18 cellular contexts compared by ENCODE assay signal in the genomic region with DNA sequence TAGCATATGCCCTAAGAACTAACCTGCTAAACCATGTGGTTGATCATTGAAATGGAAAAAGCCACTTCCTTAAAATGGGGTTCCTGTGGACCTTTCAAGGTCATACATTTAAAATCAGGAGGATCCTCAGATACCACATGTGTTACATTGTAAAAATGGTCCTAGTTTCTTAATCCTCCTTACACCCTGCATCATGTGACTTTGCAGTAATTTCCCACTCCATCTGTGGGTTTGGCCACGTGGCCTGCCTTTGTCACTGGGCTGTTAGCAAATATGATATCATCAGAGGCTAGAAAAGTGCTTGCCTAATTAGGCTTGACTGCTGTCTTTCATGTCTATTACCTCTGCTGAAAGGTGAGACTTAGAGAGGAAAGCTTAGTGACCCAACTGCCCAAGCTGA.
A peak's percentile ranks its signal among the peaks of the same experiment; 100 is the strongest.
DNase-seq lines count a peak whose midpoint lies in the region; ATAC-seq lines count a peak whose summit lies in the region.
"Had no signal": no experiment of that assay in that cellular context is flagged by ENCODE, and none has a peak within 500 bp of the region (broad histone marks: within the 10 kb centered on the region; RNA-seq: fewer than 3 reads in every experiment).

No MANE protein-coding gene starts in this region.

- no peak overlapping the region for H3K27ac Mint-ChIP-seq in immature natural killer cell
- H3K27ac Mint-ChIP-seq in activated CD8-positive, alpha-beta memory T cell treated with anti-CD3 and anti-CD28 coated beads, Interleukin-2, amount 10 ng/mL, durations not matched to agents 7 days and 5 days: no peak overlapping the region
- H3K27ac Mint-ChIP-seq in stimulated activated effector memory CD8-positive, alpha-beta T cell treated with anti-CD3 and anti-CD28 coated beads, Interleukin-12 subunit alpha, Interleukin-12 subunit beta, amount 100 ng/mL, for 72 hours: no peak overlapping the region
- H3K27ac Mint-ChIP-seq: CD4-positive, alpha-beta T cell; GM23338; H9 had no signal

- H3K36me3 Mint-ChIP-seq in immature natural killer cell: peaks cover 0 to 3% (median 1%) of the 10 kb centered on the region in 3 donors
- H3K36me3 Mint-ChIP-seq in activated CD8-positive, alpha-beta memory T cell treated with anti-CD3 and anti-CD28 coated beads, Interleukin-2, amount 10 ng/mL, durations not matched to agents 7 days and 5 days: no peaks in the 10 kb centered on the region
- H3K36me3 Mint-ChIP-seq in stimulated activated effector memory CD8-positive, alpha-beta T cell treated with anti-CD3 and anti-CD28 coated beads, Interleukin-12 subunit alpha, Interleukin-12 subunit beta, amount 100 ng/mL, for 72 hours: no peaks in the 10 kb centered on the region

- H3K9me3 Mint-ChIP-seq in immature natural killer cell: no peaks in the 10 kb centered on the region
- no peaks in the 10 kb centered on the region for H3K9me3 Mint-ChIP-seq in activated CD8-positive, alpha-beta memory T cell treated with anti-CD3 and anti-CD28 coated beads, Interleukin-2, amount 10 ng/mL, durations not matched to agents 7 days and 5 days (ENCODE audit: low read depth)
- no peaks in the 10 kb centered on the region for H3K9me3 Mint-ChIP-seq in stimulated activated effector memory CD8-positive, alpha-beta T cell treated with anti-CD3 and anti-CD28 coated beads, Interleukin-12 subunit alpha, Interleukin-12 subunit beta, amount 100 ng/mL, for 72 hours
- H3K9me3 Mint-ChIP-seq: GM23338 had no signal

- no peak for ATAC-seq in activated CD8-positive, alpha-beta memory T cell treated with anti-CD3 and anti-CD28 coated beads, Interleukin-2, amount 10 ng/mL, durations not matched to agents 7 days and 5 days
- ATAC-seq in left ventricle myocardium superior: no peak
- no peak for ATAC-seq in stimulated activated effector memory CD8-positive, alpha-beta T cell treated with anti-CD3 and anti-CD28 coated beads, Interleukin-12 subunit alpha, Interleukin-12 subunit beta, amount 100 ng/mL, for 72 hours
- ATAC-seq: GM23338, HepG2 had no signal

- H3K4me3 Mint-ChIP-seq in immature natural killer cell: peak overlapping the region in 1 of 5 donors; percentile 31
- H3K4me3 Mint-ChIP-seq in activated CD8-positive, alpha-beta memory T cell treated with anti-CD3 and anti-CD28 coated beads, Interleukin-2, amount 10 ng/mL, durations not matched to agents 7 days and 5 days: no peak overlapping the region
- no peak overlapping the region for H3K4me3 Mint-ChIP-seq in stimulated activated effector memory CD8-positive, alpha-beta T cell treated with anti-CD3 and anti-CD28 coated beads, Interleukin-12 subunit alpha, Interleukin-12 subunit beta, amount 100 ng/mL, for 72 hours
- H3K4me3 Mint-ChIP-seq: CD4-positive, alpha-beta T cell; GM23338; H9 had no signal

- DNase-seq in NOMO-1 treated with DMSO at 0.1 percent for 48 hours (lab: John Stamatoyannopoulos, UW; ENCODE audit: unreplicated experiment) (peak; percentile 14), NOMO-1 treated with dmso at 0.1 percent for 144 hours (lab: John Stamatoyannopoulos, UW; ENCODE audit: unreplicated experiment) (no peak), NCI-H524 (lab: John Stamatoyannopoulos, UW) (peak; percentile 12 to 52), immature natural killer cell (peak; percentile 10 to 26 (median 18)), G401 (ENCODE audit: low spot score) (no peak), left ventricle myocardium superior (no peak)
- DNase-seq in activated CD8-positive, alpha-beta memory T cell treated with anti-CD3 and anti-CD28 coated beads, Interleukin-2, amount 10 ng/mL, durations not matched to agents 7 days and 5 days: no peak
- DNase-seq in stimulated activated effector memory CD8-positive, alpha-beta T cell treated with anti-CD3 and anti-CD28 coated beads, Interleukin-12 subunit alpha, Interleukin-12 subunit beta, amount 100 ng/mL, for 72 hours (ENCODE audit: low spot score in 2 of 2): no peak
- DNase-seq: 8988T; AML-193; CD4-positive, alpha-beta T cell; DMS153; DMS79 treated with DMSO at 0.1 percent for 48 hours; EL; GDM1; H9 had no signal

- H3K4me1 Mint-ChIP-seq in immature natural killer cell: peaks cover 26 to 38% of the 10 kb centered on the region in 2 donors
- H3K4me1 Mint-ChIP-seq in activated CD8-positive, alpha-beta memory T cell treated with anti-CD3 and anti-CD28 coated beads, Interleukin-2, amount 10 ng/mL, durations not matched to agents 7 days and 5 days: no peaks in the 10 kb centered on the region
- H3K4me1 Mint-ChIP-seq in stimulated activated effector memory CD8-positive, alpha-beta T cell treated with anti-CD3 and anti-CD28 coated beads, Interleukin-12 subunit alpha, Interleukin-12 subunit beta, amount 100 ng/mL, for 72 hours: no peaks in the 10 kb centered on the region
- H3K4me1 Mint-ChIP-seq: GM23338 had no signal

- in situ Hi-C loops in G401 (cut with HindIII; ENCODE audit: low sequenced_read_pairs): no loop called here

- peaks cover 2 to 4% (median 4%) of the 10 kb centered on the region in 3 donors for H3K27me3 Mint-ChIP-seq in immature natural killer cell (ENCODE audit: low read depth in 3 of 3)
- H3K27me3 Mint-ChIP-seq in activated CD8-positive, alpha-beta memory T cell treated with anti-CD3 and anti-CD28 coated beads, Interleukin-2, amount 10 ng/mL, durations not matched to agents 7 days and 5 days: peaks cover 4% of the 10 kb centered on the region

- intact Hi-C loops in left ventricle myocardium superior (cut with micrococcal nuclease): no loop called here

- CTCF ChIA-PET in activated CD8-positive, alpha-beta memory T cell treated with anti-CD3 and anti-CD28 coated beads, Interleukin-2, amount 10 ng/mL, durations not matched to agents 7 days and 5 days (lab: Charles Lee): no interaction called here

Comparison
In these comparisons a context has a peak if more than half of its experiments do, and no peak if none do; other contexts are left out.
1. DNase-seq: peak in NOMO-1 treated with DMSO at 0.1 percent for 48 hours (single experiment), NCI-H524 (2 of 2) and immature natural killer cell (3 of 3); none in NOMO-1 treated with dmso at 0.1 percent for 144 hours (single experiment), activated CD8-positive, alpha-beta memory T cell treated with anti-CD3 and anti-CD28 coated beads, Interleukin-2, amount 10 ng/mL, durations not matched to agents 7 days and 5 days (single experiment), G401 (single experiment), left ventricle myocardium superior (single experiment) and stimulated activated effector memory CD8-positive, alpha-beta T cell treated with anti-CD3 and anti-CD28 coated beads, Interleukin-12 subunit alpha, Interleukin-12 subunit beta, amount 100 ng/mL, for 72 hours (0 of 2).